Comparison of ENCODE assay signal across 8 cellular contexts in the genomic region with DNA sequence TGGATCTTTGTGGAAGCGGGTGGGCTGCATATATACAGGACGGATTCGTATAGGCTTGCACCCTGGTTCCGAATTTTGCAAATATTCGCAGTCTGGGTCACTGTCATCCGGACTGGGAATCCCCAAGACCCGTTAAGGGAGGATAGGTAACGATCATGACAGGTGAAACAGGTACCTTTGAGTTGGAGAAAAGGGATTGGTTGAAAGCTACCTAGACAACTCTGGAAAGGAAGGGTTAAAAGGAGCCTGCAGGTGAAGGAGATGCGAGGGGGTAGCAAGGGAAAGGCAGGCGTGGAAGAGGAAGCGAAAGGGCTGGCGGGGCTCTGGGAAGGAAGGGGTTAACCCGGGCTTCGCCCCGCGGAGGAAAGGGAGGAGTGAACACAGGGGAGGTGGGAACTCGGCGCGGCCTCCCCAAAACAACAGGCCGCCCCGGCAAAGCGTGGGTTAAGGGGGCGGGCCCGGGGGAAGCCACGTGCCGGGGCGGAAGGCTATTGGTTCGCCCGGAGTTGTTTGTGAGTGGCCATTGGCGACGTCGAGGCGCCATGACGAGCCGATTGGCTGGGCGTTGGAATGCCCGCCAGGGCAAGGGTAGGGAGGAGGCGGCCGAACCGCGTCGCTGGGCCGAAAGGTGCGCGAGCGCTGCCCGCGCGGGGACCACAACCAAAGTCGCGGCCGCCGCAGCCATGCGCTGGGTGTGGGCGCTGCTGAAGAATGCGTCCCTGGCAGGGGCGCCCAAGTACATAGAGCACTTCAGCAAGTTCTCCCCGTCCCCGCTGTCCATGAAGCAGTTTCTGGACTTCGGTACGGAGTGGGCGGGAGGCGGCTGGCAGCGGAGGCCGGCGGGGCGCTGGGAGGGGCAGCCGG. TPM values are rescaled to one million over a fixed set of nuclear protein-coding genes. Genes with fewer than 3 reads are reported as not detected.
DNase-seq lines count a peak whose midpoint lies in the region; ATAC-seq and TF ChIP-seq lines count a peak whose summit lies in the region.

TSS of gene PDK2 (plus strand) at position 599 of the 864 bp plus-strand sequence. CDS start at position 684, 85 bp downstream.

- no peaks in the 10 kb centered on the region for H3K36me3 Mint-ChIP-seq in activated CD4-positive, alpha-beta T cell treated with anti-CD3 and anti-CD28 coated beads, Interleukin-2, amount 10 ng/mL, durations not matched to agents 7 days and 5 days (ENCODE audit: low read depth)

- H3K36me3 ChIP-seq in BLaER1: peaks cover 27% of the 10 kb centered on the region

- H3K27me3 ChIP-seq in BLaER1: no peaks in the 10 kb centered on the region

- H3K4me2 ChIP-seq in BLaER1: peak within 1 kb of the TSS; percentile 99

- POLR2A ChIA-PET in activated CD4-positive, alpha-beta T cell treated with anti-CD3 and anti-CD28 coated beads, Interleukin-2, amount 10 ng/mL, durations not matched to agents 7 days and 5 days (lab: Charles Lee): no interaction called here

- H3K27ac ChIP-seq in BLaER1: peak within 1 kb of the TSS; percentile 78
- H3K27ac ChIP-seq in coronary artery: peak within 1 kb of the TSS; percentile 85 to 97

- no peaks in the 10 kb centered on the region for H3K9me3 Mint-ChIP-seq in activated CD4-positive, alpha-beta T cell treated with anti-CD3 and anti-CD28 coated beads, Interleukin-2, amount 10 ng/mL, durations not matched to agents 7 days and 5 days

- CTCF ChIA-PET in activated CD4-positive, alpha-beta T cell treated with anti-CD3 and anti-CD28 coated beads, Interleukin-2, amount 10 ng/mL, durations not matched to agents 7 days and 5 days (lab: Charles Lee): interaction anchor here (0.6 to 3.7 kb wide), 60 partner anchors 9 to 1155 kb away, joined by 3 to 30 read pairs (median 5); partner anchors contain the start of genes ITGA3 and PPP1R9B

- H3K27me3 Mint-ChIP-seq in activated CD4-positive, alpha-beta T cell treated with anti-CD3 and anti-CD28 coated beads, Interleukin-2, amount 10 ng/mL, durations not matched to agents 7 days and 5 days: peaks cover 5% of the 10 kb centered on the region

- H3K4me3 Mint-ChIP-seq in activated CD4-positive, alpha-beta T cell treated with anti-CD3 and anti-CD28 coated beads, Interleukin-2, amount 10 ng/mL, durations not matched to agents 7 days and 5 days: peak within 1 kb of the TSS; percentile 96

- peak within 1 kb of the TSS; percentile 93 for H3K27ac Mint-ChIP-seq in activated CD4-positive, alpha-beta T cell treated with anti-CD3 and anti-CD28 coated beads, Interleukin-2, amount 10 ng/mL, durations not matched to agents 7 days and 5 days

- H3K4me3 ChIP-seq in BLaER1 (peak within 1 kb of the TSS; percentile 79), coronary artery (peak within 1 kb of the TSS; percentile 97)

- H3K9me3 ChIP-seq in BLaER1: no peaks in the 10 kb centered on the region

- H4K20me1 ChIP-seq in BLaER1: peaks cover 7% of the 10 kb centered on the region

- peak within 1 kb of the TSS; percentile 78 for H3K9ac ChIP-seq in BLaER1

- peak; percentile 92 for ATAC-seq in GM19328 (IDR thresholded peaks at IDR 0.05; ENCODE audit: unreplicated experiment)
- peak; percentile 74 for ATAC-seq in HG03469 (IDR thresholded peaks at IDR 0.05; ENCODE audit: unreplicated experiment)
- peak; percentile 87 for ATAC-seq in left colon

- DNase-seq in NCI-H526 (lab: John Stamatoyannopoulos, UW) (peak; percentile 90 to 98), coronary artery (ENCODE audit: low spot score) (peak; percentile 96), left colon (peak; percentile 95 to 96)
- peak; percentile 97 for DNase-seq in activated CD4-positive, alpha-beta T cell treated with anti-CD3 and anti-CD28 coated beads, Interleukin-2, amount 10 ng/mL, durations not matched to agents 7 days and 5 days
- peak; percentile 91 for DNase-seq in stimulated activated CD4-positive, alpha-beta T cell treated with anti-CD3 and anti-CD28 coated beads, Interleukin-1b, Interleukin-23, amount 100 ng/mL, for 4 hours (ENCODE audit: low read depth in 2 of 2)

- TF ChIP-seq CTCF in coronary artery (IDR thresholded peaks at IDR 0.05): no peak

- peaks cover 17% of the 10 kb centered on the region for H3K4me1 ChIP-seq in BLaER1

- peaks cover 27% of the 10 kb centered on the region for H3K4me1 Mint-ChIP-seq in activated CD4-positive, alpha-beta T cell treated with anti-CD3 and anti-CD28 coated beads, Interleukin-2, amount 10 ng/mL, durations not matched to agents 7 days and 5 days

- intact Hi-C loops in left colon (cut with DNase I, micrococcal nuclease): loop anchor here in 1 of 2 donors (10.0 kb wide), 1 partner anchor 200 kb away; no protein-coding TSS in a partner anchor

RNA-seq across cellular contexts. Expression of gene PDK2, which starts in this region (rescaled TPM):
- total RNA-seq in activated CD4-positive, alpha-beta T cell treated with anti-CD3 and anti-CD28 coated beads, Interleukin-2, amount 10 ng/mL, durations not matched to agents 7 days and 5 days: 10 to 100 TPM; 29.4 to 31.3 TPM
- 10 to 100 TPM; 59.5 to 71.4 TPM for total RNA-seq in left colon

Comparison
In these comparisons a context has a peak if more than half of its experiments do, and no peak if none do; other contexts are left out.
1. Peak in every context shown above with its lines: DNase-seq, ATAC-seq, H3K4me3 ChIP-seq and H3K27ac ChIP-seq.